Comparison of ENCODE assay signal across 17 cellular contexts in the genomic region with DNA sequence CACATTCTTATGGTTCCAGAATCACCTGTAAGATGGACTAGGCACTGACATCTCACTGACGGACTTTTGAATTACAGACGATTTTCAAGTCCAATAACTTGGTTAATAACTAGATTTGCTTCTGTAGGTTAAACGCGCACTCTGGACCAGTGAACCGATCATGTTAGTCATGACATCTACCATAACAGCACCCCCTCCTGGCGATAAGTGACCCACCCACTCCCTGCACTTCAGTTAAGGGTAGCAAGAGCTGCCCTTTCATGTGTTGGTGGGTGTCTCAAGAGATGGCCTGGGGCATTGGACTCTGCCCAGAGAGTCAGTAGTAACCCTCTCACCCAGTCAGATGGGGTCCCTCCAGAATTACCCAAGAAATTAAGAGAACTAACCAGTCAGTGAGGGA. TPM values are rescaled to one million over a fixed set of nuclear protein-coding genes. Genes with fewer than 3 reads are reported as not detected.
DNase-seq lines count a peak whose midpoint lies in the region; ATAC-seq and TF ChIP-seq lines count a peak whose summit lies in the region.
"Had no signal": no experiment of that assay in that cellular context is flagged by ENCODE, and none has a peak within 500 bp of the region (broad histone marks: within the 10 kb centered on the region; RNA-seq: fewer than 3 reads in every experiment).

No MANE protein-coding gene starts in this region.

- H3K4me3 ChIP-seq in SU-DHL-6 (ENCODE audit: insufficient read depth, low read length, poor library complexity, severe bottlenecking): no peak overlapping the region
- H3K4me3 ChIP-seq: ascending aorta, BLaER1, gastrocnemius medialis had no signal

- H3K27ac ChIP-seq in SU-DHL-6 (ENCODE audit: low read depth, low read length): no peak overlapping the region
- H3K27ac ChIP-seq: ascending aorta, BLaER1, gastrocnemius medialis had no signal

- no peaks in the 10 kb centered on the region for H3K36me3 ChIP-seq in SU-DHL-6 (ENCODE audit: low read length)
- H3K36me3 ChIP-seq: ascending aorta, BLaER1, gastrocnemius medialis had no signal

- H3K27ac Mint-ChIP-seq in type B pancreatic cell: no peak overlapping the region
- H3K27ac Mint-ChIP-seq: naive B cell had no signal

- ATAC-seq in HG02759 (IDR thresholded peaks at IDR 0.05; ENCODE audit: unreplicated experiment) (peak; percentile 57), HG03095 (IDR thresholded peaks at IDR 0.05; ENCODE audit: unreplicated experiment) (no peak), GM18511 (IDR thresholded peaks at IDR 0.05; ENCODE audit: unreplicated experiment) (no peak)
- ATAC-seq: activated CD4-positive, CD25-positive, alpha-beta regulatory T cell treated with anti-CD3 and anti-CD28 coated beads, Interleukin-2, amount 50 U/mL, for 24 hours; gastrocnemius medialis; sciatic nerve had no signal

- peak; percentile 6 for DNase-seq in stimulated activated CD4-positive, alpha-beta T cell treated with anti-CD3 and anti-CD28 coated beads, Interleukin-15, amount 100 ng/mL, for 24 hours
- no peak for DNase-seq in stimulated activated CD4-positive, alpha-beta T cell treated with anti-CD3 and anti-CD28 coated beads, Interleukin-4, amount 100 ng/mL, for 24 hours
- DNase-seq in type B pancreatic cell (ENCODE audit: extremely low spot score, unreplicated experiment) (no peak), dedifferentiated amniotic fluid mesenchymal stem cell (ENCODE audit: extremely low spot score) (no peak)
- DNase-seq: effector CD8-positive, alpha-beta T cell; gastrocnemius medialis; naive B cell; NCI-H1417; NCI-H748 treated with DMSO at 0.1 percent for 48 hours had no signal

- H3K4me3 Mint-ChIP-seq in type B pancreatic cell: no peak overlapping the region

- no peak overlapping the region for H3K9ac ChIP-seq in SU-DHL-6 (ENCODE audit: low read length)
- H3K9ac ChIP-seq: BLaER1 had no signal

- no peaks in the 10 kb centered on the region for H3F3A ChIP-seq in SU-DHL-6 (ENCODE audit: insufficient read depth)

- no peak overlapping the region for H3K4me2 ChIP-seq in SU-DHL-6 (ENCODE audit: low read depth, low read length, poor library complexity, severe bottlenecking)
- H3K4me2 ChIP-seq: BLaER1 had no signal

- no peaks in the 10 kb centered on the region for H3K9me3 Mint-ChIP-seq in type B pancreatic cell

- H3K36me3 Mint-ChIP-seq in type B pancreatic cell: no peaks in the 10 kb centered on the region
- H3K36me3 Mint-ChIP-seq: naive B cell had no signal

- H3K9me2 ChIP-seq in SU-DHL-6 (replicated peaks; ENCODE audit: insufficient read depth, low read length): no peaks in the 10 kb centered on the region

- H3K27me3 Mint-ChIP-seq in type B pancreatic cell: peaks cover 13% of the 10 kb centered on the region

- H3K9me3 ChIP-seq in SU-DHL-6 (ENCODE audit: insufficient read depth, low read length): no peaks in the 10 kb centered on the region
- H3K9me3 ChIP-seq: ascending aorta, BLaER1, gastrocnemius medialis had no signal

- peak; percentile 45 for TF ChIP-seq CTCF in SU-DHL-6 (IDR thresholded peaks at IDR 0.05; ENCODE audit: insufficient read depth, low read length, poor library complexity, severe bottlenecking)
- peak; percentile 19 for TF ChIP-seq CTCF in type B pancreatic cell (conservative IDR thresholded peaks at IDR 0.05)

- peaks cover 4% of the 10 kb centered on the region for H3K4me1 Mint-ChIP-seq in type B pancreatic cell (ENCODE audit: unreplicated experiment)

- H2AFZ ChIP-seq in SU-DHL-6 (ENCODE audit: low read depth, low read length, severe bottlenecking): no peak overlapping the region

- no peaks in the 10 kb centered on the region for H4K20me1 ChIP-seq in SU-DHL-6 (ENCODE audit: low read depth, low read length)
- H4K20me1 ChIP-seq: BLaER1 had no signal

- no peaks in the 10 kb centered on the region for H3K79me2 ChIP-seq in SU-DHL-6 (ENCODE audit: insufficient read depth, low read length)

- no peaks in the 10 kb centered on the region for H3K27me3 ChIP-seq in SU-DHL-6 (ENCODE audit: low read length)
- H3K27me3 ChIP-seq: ascending aorta, BLaER1 had no signal

RNA-seq across cellular contexts. Expression of a gene that starts 12.9 kb away (rescaled TPM):
- total RNA-seq in type B pancreatic cell (ENCODE audit: low replicate concordance): 3.4 and 8.1 TPM in 2 replicates
- total RNA-seq: ascending aorta, gastrocnemius medialis had no signal
